8 cellular contexts compared by ENCODE assay signal in the genomic region with DNA sequence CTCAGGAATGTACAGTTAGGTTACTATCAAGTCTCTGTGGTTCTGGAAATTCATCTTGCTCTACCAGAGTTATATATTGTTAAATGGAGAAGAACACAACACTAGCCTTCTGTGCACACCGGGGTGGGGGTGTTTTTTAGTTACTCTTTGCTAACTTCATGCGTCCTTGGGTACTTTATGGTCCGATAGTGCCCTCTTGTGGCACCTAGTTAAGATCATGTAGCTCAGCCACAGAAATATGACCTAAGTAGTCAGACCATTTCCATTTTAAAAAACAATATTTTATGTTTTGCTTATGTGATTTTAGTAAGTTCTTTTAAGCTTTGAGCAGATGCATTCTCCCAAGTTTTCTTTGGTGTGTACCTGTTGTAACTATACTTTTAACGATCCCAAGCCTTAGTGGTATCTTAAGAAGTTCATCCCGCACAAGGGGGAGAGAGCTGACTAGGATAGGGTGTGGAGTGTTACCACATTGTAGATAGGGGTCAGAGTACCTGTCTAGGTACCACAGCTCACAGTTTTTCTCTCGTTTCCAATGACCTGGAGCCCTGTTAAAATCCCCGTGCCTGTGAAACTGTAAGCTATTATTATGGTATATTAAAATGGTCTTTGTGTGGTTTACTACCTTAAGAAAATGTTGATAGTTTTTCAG. TPM values are rescaled to one million over a fixed set of nuclear protein-coding genes. Genes with fewer than 3 reads are reported as not detected.
DNase-seq lines count a peak whose midpoint lies in the region; ATAC-seq and TF ChIP-seq lines count a peak whose summit lies in the region.

No MANE protein-coding gene starts in this region.

- H3K27me3 ChIP-seq in adipocyte (replicated peaks; ENCODE audit: control insufficient read depth, insufficient read depth, low read length) (no peaks in the 10 kb centered on the region), heart right ventricle (no peaks in the 10 kb centered on the region)

- ATAC-seq in heart right ventricle = peak; percentile 63 to 87 (median 84)
- ATAC-seq in HG02623 (IDR thresholded peaks at IDR 0.05; ENCODE audit: unreplicated experiment) = no peak
- ATAC-seq in HG02840 (IDR thresholded peaks at IDR 0.05; ENCODE audit: low FRiP score, unreplicated experiment) = no peak

- H3K4me3 ChIP-seq in GM12864 (ENCODE audit: low read depth, low read length) (no peak overlapping the region), adipocyte (ENCODE audit: low read length) (peak overlapping the region; percentile 10), heart right ventricle (no peak overlapping the region)

- WGBS in heart right ventricle, 2 donors = 39 to 43% methylated on average over 7 of the region's 7 CpGs

- H3K36me3 ChIP-seq in adipocyte (ENCODE audit: control insufficient read depth, insufficient read depth, low read length, severe bottlenecking) = peaks cover 71% of the 10 kb centered on the region
- H3K36me3 ChIP-seq in heart right ventricle = peaks cover 0 to 93% (median 31%) of the 10 kb centered on the region in 9 donors

- TF ChIP-seq CTCF in GM12864 (IDR thresholded peaks at IDR 0.05; ENCODE audit: low read depth, low read length, missing control alignments) (peak; percentile 61), heart right ventricle (IDR thresholded peaks at IDR 0.05) (peak; percentile 55 to 89 (median 78))

- H3K9me3 ChIP-seq in adipocyte (ENCODE audit: control insufficient read depth, low read length) (no peaks in the 10 kb centered on the region), heart right ventricle (no peaks in the 10 kb centered on the region)

- intact Hi-C loops in heart right ventricle (cut with DNase I) = loop anchor here (1.0 to 10.0 kb wide), 15 partner anchors 61 to 191 kb away; a partner anchor contains a TSS

- H3K4me1 ChIP-seq in adipocyte (ENCODE audit: control insufficient read depth, insufficient read depth, low read length) (peaks cover 38% of the 10 kb centered on the region), heart right ventricle (peaks cover 3 to 85% (median 54%) of the 10 kb centered on the region in 9 donors)

- peak overlapping the region in 8 of 10 donors; percentile 8 to 82 (median 68) for H3K27ac ChIP-seq in heart right ventricle

- DNase-seq in GM12864 (ENCODE audit: low read depth) (peak; percentile 78), NCI-H128 (lab: John Stamatoyannopoulos, UW; ENCODE audit: unreplicated experiment) (peak; percentile 41), SKM-1 (lab: John Stamatoyannopoulos, UW; ENCODE audit: unreplicated experiment) (peak; percentile 38), adipocyte (ENCODE audit: low read depth) (peak; percentile 96), heart right ventricle (peak in 1 of 2 donors; percentile 83), retina (peak; percentile 54)

- peak overlapping the region; percentile 43 for H3K9ac ChIP-seq in adipocyte (ENCODE audit: low read length)

RNA-seq across cellular contexts. Expression of a gene that starts 20.6 kb away (rescaled TPM):
- 1 to 10 TPM; 1.1 to 3.3 (median 1.7) TPM for total RNA-seq in heart right ventricle
- 1 to 10 TPM in 1 of 2 donors, under 1 TPM in 1; 0.58 to 4.8 TPM for polyA plus RNA-seq in heart right ventricle

RNA-seq across cellular contexts. Expression of a gene that starts 37.9 kb away (rescaled TPM):
- 10 to 100 TPM in 3 of 10 donors, 1 to 10 TPM in 7; 4.6 to 16.0 (median 6.8) TPM for total RNA-seq in heart right ventricle
- 10 to 100 TPM; 25.2 to 38.9 TPM for polyA plus RNA-seq in heart right ventricle

Comparison
In these comparisons a context has a peak if more than half of its experiments do, and no peak if none do; other contexts are left out.
1. ATAC-seq: peak in heart right ventricle (8 of 8); none in HG02623 (single experiment) and HG02840 (single experiment).